12 cellular contexts compared by ENCODE assay signal in the genomic region with DNA sequence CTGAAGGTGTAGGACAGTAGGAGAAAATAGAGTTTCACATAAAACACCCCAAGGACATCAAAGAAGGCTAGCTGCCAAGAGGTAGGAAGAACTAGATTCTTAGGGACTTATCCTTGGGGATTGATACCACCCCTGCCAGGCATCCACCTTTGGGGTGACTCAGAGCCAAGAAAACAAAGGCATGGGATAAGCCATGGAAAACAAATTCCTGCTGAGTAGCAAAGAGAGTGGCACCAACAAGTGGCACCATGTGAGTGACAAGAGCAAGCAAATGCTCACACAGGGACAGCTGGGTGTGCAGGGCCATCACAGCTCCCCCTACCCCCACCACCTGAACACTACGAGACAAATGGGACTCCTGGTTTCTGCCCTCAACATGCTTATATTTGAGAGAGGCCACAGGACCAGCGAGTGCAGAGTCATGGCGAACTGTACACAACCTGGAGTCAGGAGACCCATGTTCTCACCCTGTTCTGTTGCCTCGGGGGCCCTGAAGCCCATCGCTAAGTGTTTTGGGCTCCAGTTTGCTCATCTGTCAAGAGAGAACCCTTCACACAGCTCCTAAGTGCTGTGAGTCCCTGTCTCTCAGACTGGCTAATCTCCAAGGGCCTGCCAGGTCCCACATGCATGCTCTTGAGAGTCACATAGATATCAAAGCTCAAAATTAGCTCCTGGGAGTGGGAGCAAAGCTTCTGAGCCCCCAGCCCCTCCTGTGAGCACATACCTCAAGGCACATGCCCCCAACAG.
A peak's percentile ranks its signal among the peaks of the same experiment; 100 is the strongest.
DNase-seq lines count a peak whose midpoint lies in the region; ATAC-seq and TF ChIP-seq lines count a peak whose summit lies in the region.
"Had no signal": no experiment of that assay in that cellular context is flagged by ENCODE, and none has a peak within 500 bp of the region (broad histone marks: within the 10 kb centered on the region; RNA-seq: fewer than 3 reads in every experiment).

No MANE protein-coding gene starts in this region.

- H3K27me3 Mint-ChIP-seq in MCF 10A (ENCODE audit: insufficient read depth, unreplicated experiment) (no peaks in the 10 kb centered on the region), WTC11 (ENCODE audit: low read depth) (peaks cover 73% of the 10 kb centered on the region)

- H3K36me3 Mint-ChIP-seq in MCF 10A (ENCODE audit: insufficient read depth, unreplicated experiment), result no peaks in the 10 kb centered on the region
- peaks cover 4% of the 10 kb centered on the region; the same call in 1 of the 2 replicates for H3K36me3 Mint-ChIP-seq in WTC11

- H3K9me3 Mint-ChIP-seq in MCF 10A (ENCODE audit: unreplicated experiment) (no peaks in the 10 kb centered on the region), WTC11 (peaks cover 21% of the 10 kb centered on the region)

- peaks cover 20% of the 10 kb centered on the region for H3K4me1 Mint-ChIP-seq in MCF 10A (ENCODE audit: insufficient read depth, unreplicated experiment)
- H3K4me1 Mint-ChIP-seq in WTC11, result peaks cover 29% of the 10 kb centered on the region

- ATAC-seq in left cardiac atrium (peak; percentile 58 to 61), WTC11 (no peak)

- intact Hi-C loops in MCF 10A (cut with micrococcal nuclease) (no loop called here), breast epithelium (cut with DNase I; ENCODE audit: low total_unique reads) (no loop called here), ascending aorta (cut with DNase I) (no loop called here), left cardiac atrium (cut with DNase I) (no loop called here)

- H3K4me1 ChIP-seq in breast epithelium, result no peaks in the 10 kb centered on the region
- peaks cover 3 to 8% of the 10 kb centered on the region in 2 donors for H3K4me1 ChIP-seq in ascending aorta
- H3K4me1 ChIP-seq: prostate gland had no signal

- H3K9me3 ChIP-seq in breast epithelium (no peaks in the 10 kb centered on the region), ascending aorta (no peaks in the 10 kb centered on the region)
- H3K9me3 ChIP-seq: prostate gland had no signal

- H3K27ac Mint-ChIP-seq in MCF 10A (ENCODE audit: low read depth, unreplicated experiment) (peak overlapping the region; percentile 55), WTC11 (no peak overlapping the region)

- TF ChIP-seq POLR2A in breast epithelium (IDR thresholded peaks at IDR 0.05), result no peak

- no TSS peak for BruUV-seq in MCF 10A (replicated peaks; lab: Mats Ljungman, UMichigan)

- H3K27me3 ChIP-seq in breast epithelium (no peaks in the 10 kb centered on the region), ascending aorta (no peaks in the 10 kb centered on the region)

- no peak overlapping the region for H3K4me3 Mint-ChIP-seq in MCF 10A (ENCODE audit: unreplicated experiment)
- no peak overlapping the region for H3K4me3 Mint-ChIP-seq in WTC11

- H3K36me3 ChIP-seq in breast epithelium, result no peaks in the 10 kb centered on the region
- H3K36me3 ChIP-seq in ascending aorta, result no peaks in the 10 kb centered on the region
- H3K36me3 ChIP-seq: prostate gland had no signal

- DNase-seq in MCF 10A (ENCODE audit: unreplicated experiment) (peak; percentile 36), breast epithelium (ENCODE audit: low spot score in 2 of 2) (no peak), ascending aorta (ENCODE audit: low spot score in 2 of 2) (no peak), left cardiac atrium (no peak), substantia nigra (lab: John Stamatoyannopoulos, UW) (no peak), NCI-H345 treated with DMSO at 0.1 percent for 48 hours (lab: John Stamatoyannopoulos, UW; ENCODE audit: unreplicated experiment) (no peak), WTC11 (ENCODE audit: low spot score) (no peak), HK-2 (ENCODE audit: unreplicated experiment) (no peak)
- DNase-seq: activated CD4-positive, alpha-beta T cell treated with anti-CD3 and anti-CD28 coated beads, Interleukin-2, amount 50 U/mL, for 4 hours; NCI-H1092 treated with DMSO at 0.1 percent for 48 hours; NCI-H345 had no signal

- CTCF ChIA-PET in MCF 10A (lab: Yijun Ruan, JAX), result interaction anchor here (1.0 kb wide), 1 partner anchor 21 kb away, joined by 3 read pairs; no protein-coding TSS in a partner anchor
- CTCF ChIA-PET in WTC11 (lab: Charles Lee), result no interaction called here

- POLR2A ChIA-PET in MCF 10A (lab: Yijun Ruan, JAX), result interaction anchor here (0.7 kb wide), 1 partner anchor 1975 kb away, joined by 3 read pairs; no protein-coding TSS in a partner anchor
- POLR2A ChIA-PET in WTC11 (lab: Charles Lee), result no interaction called here

- H3K4me3 ChIP-seq in breast epithelium (no peak overlapping the region), ascending aorta (no peak overlapping the region)
- H3K4me3 ChIP-seq: prostate gland had no signal

- H3K27ac ChIP-seq in breast epithelium (no peak overlapping the region), ascending aorta (peak overlapping the region; percentile 34 to 35), substantia nigra (ENCODE audit: low read depth, low read length, poor library complexity, severe bottlenecking) (peak overlapping the region; percentile 96)
- H3K27ac ChIP-seq: prostate gland had no signal

- no peak for TF ChIP-seq CTCF in MCF 10A (IDR thresholded peaks at IDR 0.05; ENCODE audit: unreplicated experiment)
- no peak for TF ChIP-seq CTCF in breast epithelium (IDR thresholded peaks at IDR 0.05)
- TF ChIP-seq CTCF in ascending aorta (IDR thresholded peaks at IDR 0.05), result no peak
- no peak for TF ChIP-seq CTCF in WTC11 (IDR thresholded peaks at IDR 0.05)

TF ChIP-seq in WTC11, 78 proteins besides CTCF, POLR2A, EP300 and RAD21 (continues in another document):
- TF ChIP-seq PRRX2 (CRISPR knock-in tag; IDR thresholded peaks at IDR 0.05), result no peak
- TF ChIP-seq HMGA2 (CRISPR knock-in tag; IDR thresholded peaks at IDR 0.05), result no peak
- TF ChIP-seq, protein P1, sequence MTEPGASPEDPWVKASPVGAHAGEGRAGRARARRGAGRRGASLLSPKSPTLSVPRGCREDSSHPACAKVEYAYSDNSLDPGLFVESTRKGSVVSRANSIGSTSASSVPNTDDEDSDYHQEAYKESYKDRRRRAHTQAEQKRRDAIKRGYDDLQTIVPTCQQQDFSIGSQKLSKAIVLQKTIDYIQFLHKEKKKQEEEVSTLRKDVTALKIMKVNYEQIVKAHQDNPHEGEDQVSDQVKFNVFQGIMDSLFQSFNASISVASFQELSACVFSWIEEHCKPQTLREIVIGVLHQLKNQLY (CRISPR knock-in tag; IDR thresholded peaks at IDR 0.05), result no peak
- TF ChIP-seq FOXP1 (CRISPR knock-in tag; IDR thresholded peaks at IDR 0.05; ENCODE audit: borderline replicate concordance), result no peak
- TF ChIP-seq SMAD4 (CRISPR knock-in tag; IDR thresholded peaks at IDR 0.05), result no peak
- TF ChIP-seq, protein P2, sequence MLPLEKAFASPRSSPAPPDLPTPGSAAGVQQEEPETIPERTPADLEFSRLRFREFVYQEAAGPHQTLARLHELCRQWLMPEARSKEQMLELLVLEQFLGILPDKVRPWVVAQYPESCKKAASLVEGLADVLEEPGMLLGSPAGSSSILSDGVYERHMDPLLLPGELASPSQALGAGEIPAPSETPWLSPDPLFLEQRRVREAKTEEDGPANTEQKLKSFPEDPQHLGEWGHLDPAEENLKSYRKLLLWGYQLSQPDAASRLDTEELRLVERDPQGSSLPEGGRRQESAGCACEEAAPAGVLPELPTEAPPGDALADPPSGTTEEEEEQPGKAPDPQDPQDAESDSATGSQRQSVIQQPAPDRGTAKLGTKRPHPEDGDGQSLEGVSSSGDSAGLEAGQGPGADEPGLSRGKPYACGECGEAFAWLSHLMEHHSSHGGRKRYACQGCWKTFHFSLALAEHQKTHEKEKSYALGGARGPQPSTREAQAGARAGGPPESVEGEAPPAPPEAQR (CRISPR knock-in tag; IDR thresholded peaks at IDR 0.05), result no peak
- TF ChIP-seq, protein P3, sequence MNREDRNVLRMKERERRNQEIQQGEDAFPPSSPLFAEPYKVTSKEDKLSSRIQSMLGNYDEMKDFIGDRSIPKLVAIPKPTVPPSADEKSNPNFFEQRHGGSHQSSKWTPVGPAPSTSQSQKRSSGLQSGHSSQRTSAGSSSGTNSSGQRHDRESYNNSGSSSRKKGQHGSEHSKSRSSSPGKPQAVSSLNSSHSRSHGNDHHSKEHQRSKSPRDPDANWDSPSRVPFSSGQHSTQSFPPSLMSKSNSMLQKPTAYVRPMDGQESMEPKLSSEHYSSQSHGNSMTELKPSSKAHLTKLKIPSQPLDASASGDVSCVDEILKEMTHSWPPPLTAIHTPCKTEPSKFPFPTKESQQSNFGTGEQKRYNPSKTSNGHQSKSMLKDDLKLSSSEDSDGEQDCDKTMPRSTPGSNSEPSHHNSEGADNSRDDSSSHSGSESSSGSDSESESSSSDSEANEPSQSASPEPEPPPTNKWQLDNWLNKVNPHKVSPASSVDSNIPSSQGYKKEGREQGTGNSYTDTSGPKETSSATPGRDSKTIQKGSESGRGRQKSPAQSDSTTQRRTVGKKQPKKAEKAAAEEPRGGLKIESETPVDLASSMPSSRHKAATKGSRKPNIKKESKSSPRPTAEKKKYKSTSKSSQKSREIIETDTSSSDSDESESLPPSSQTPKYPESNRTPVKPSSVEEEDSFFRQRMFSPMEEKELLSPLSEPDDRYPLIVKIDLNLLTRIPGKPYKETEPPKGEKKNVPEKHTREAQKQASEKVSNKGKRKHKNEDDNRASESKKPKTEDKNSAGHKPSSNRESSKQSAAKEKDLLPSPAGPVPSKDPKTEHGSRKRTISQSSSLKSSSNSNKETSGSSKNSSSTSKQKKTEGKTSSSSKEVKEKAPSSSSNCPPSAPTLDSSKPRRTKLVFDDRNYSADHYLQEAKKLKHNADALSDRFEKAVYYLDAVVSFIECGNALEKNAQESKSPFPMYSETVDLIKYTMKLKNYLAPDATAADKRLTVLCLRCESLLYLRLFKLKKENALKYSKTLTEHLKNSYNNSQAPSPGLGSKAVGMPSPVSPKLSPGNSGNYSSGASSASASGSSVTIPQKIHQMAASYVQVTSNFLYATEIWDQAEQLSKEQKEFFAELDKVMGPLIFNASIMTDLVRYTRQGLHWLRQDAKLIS (CRISPR knock-in tag; IDR thresholded peaks at IDR 0.05; ENCODE audit: borderline replicate concordance), result no peak

Comparison
In these comparisons a context has a peak if more than half of its experiments do, and no peak if none do; other contexts are left out.
1. H3K27ac ChIP-seq: peak in ascending aorta (2 of 2) and substantia nigra (single experiment); none in breast epithelium (0 of 2).